14 cellular contexts compared by ENCODE assay signal in genomic region chr22:47474464-47474863, GRCh38.
DNase-seq lines count a peak whose midpoint lies in the region; ATAC-seq lines count a peak whose summit lies in the region.
"Had no signal": no experiment of that assay in that cellular context is flagged by ENCODE, and none has a peak within 500 bp of the region (broad histone marks: within the 10 kb centered on the region; RNA-seq: fewer than 3 reads in every experiment).

No MANE protein-coding gene starts in this region.

- no peaks in the 10 kb centered on the region for H3K36me3 ChIP-seq in skeletal muscle satellite cell (ENCODE audit: insufficient read depth, low read length)
- H3K36me3 ChIP-seq: tibial nerve had no signal

- peaks cover 5% of the 10 kb centered on the region for H3K27me3 Mint-ChIP-seq in activated CD4-positive, alpha-beta T cell treated with anti-CD3 and anti-CD28 coated beads, Interleukin-2, amount 10 ng/mL, durations not matched to agents 24 days and 14 days
- H3K27me3 Mint-ChIP-seq in activated T-helper 17 cell treated with anti-CD3 and anti-CD28 coated beads, Interleukin-2, amount 50 U/mL, for 72 hours, result peaks cover 4% of the 10 kb centered on the region

- H3K4me1 Mint-ChIP-seq in activated CD4-positive, alpha-beta T cell treated with anti-CD3 and anti-CD28 coated beads, Interleukin-2, amount 10 ng/mL, durations not matched to agents 24 days and 14 days, result peaks cover 4% of the 10 kb centered on the region
- peaks cover 9% of the 10 kb centered on the region for H3K4me1 Mint-ChIP-seq in activated T-helper 17 cell treated with anti-CD3 and anti-CD28 coated beads, Interleukin-2, amount 50 U/mL, for 72 hours

- H3K4me3 ChIP-seq in skeletal muscle satellite cell (ENCODE audit: low read length), result peak overlapping the region; percentile 42
- H3K4me3 ChIP-seq: tibial nerve had no signal

- H3K4me2 ChIP-seq in skeletal muscle satellite cell (ENCODE audit: low read length), result peak overlapping the region; percentile 51

- peak overlapping the region; percentile 30 for H3K9ac ChIP-seq in skeletal muscle satellite cell (ENCODE audit: low read depth, low read length)

- peak overlapping the region; percentile 9 for H3K4me3 Mint-ChIP-seq in activated CD4-positive, alpha-beta T cell treated with anti-CD3 and anti-CD28 coated beads, Interleukin-2, amount 10 ng/mL, durations not matched to agents 24 days and 14 days
- H3K4me3 Mint-ChIP-seq in activated T-helper 17 cell treated with anti-CD3 and anti-CD28 coated beads, Interleukin-2, amount 50 U/mL, for 72 hours, result peak overlapping the region; percentile 15

- peak; percentile 68 for ATAC-seq in activated T-helper 17 cell treated with anti-CD3 and anti-CD28 coated beads, Interleukin-2, amount 50 U/mL, for 72 hours (replicated peaks)
- ATAC-seq: foreskin keratinocyte, left lobe of liver, SK-N-SH treated with all-trans-retinoic acid at 6 μM for 48 hours had no signal

- intact Hi-C loops in activated CD4-positive, alpha-beta T cell treated with anti-CD3 and anti-CD28 coated beads, Interleukin-2, amount 10 ng/mL, durations not matched to agents 24 days and 14 days (cut with micrococcal nuclease), result no loop called here

- H3K9me3 ChIP-seq in skeletal muscle satellite cell (replicated peaks; ENCODE audit: low read length), result no peaks in the 10 kb centered on the region
- H3K9me3 ChIP-seq: tibial nerve had no signal

- H3K36me3 Mint-ChIP-seq in activated CD4-positive, alpha-beta T cell treated with anti-CD3 and anti-CD28 coated beads, Interleukin-2, amount 10 ng/mL, durations not matched to agents 24 days and 14 days (ENCODE audit: low read depth), result no peaks in the 10 kb centered on the region
- H3K36me3 Mint-ChIP-seq in activated T-helper 17 cell treated with anti-CD3 and anti-CD28 coated beads, Interleukin-2, amount 50 U/mL, for 72 hours (ENCODE audit: low read depth), result no peaks in the 10 kb centered on the region

- H3K9me3 Mint-ChIP-seq in activated CD4-positive, alpha-beta T cell treated with anti-CD3 and anti-CD28 coated beads, Interleukin-2, amount 10 ng/mL, durations not matched to agents 24 days and 14 days, result no peaks in the 10 kb centered on the region
- H3K9me3 Mint-ChIP-seq in activated T-helper 17 cell treated with anti-CD3 and anti-CD28 coated beads, Interleukin-2, amount 50 U/mL, for 72 hours, result no peaks in the 10 kb centered on the region

- H3K27ac Mint-ChIP-seq in activated CD4-positive, alpha-beta T cell treated with anti-CD3 and anti-CD28 coated beads, Interleukin-2, amount 10 ng/mL, durations not matched to agents 24 days and 14 days, result no peak overlapping the region
- H3K27ac Mint-ChIP-seq in activated T-helper 17 cell treated with anti-CD3 and anti-CD28 coated beads, Interleukin-2, amount 50 U/mL, for 72 hours, result no peak overlapping the region

- no peaks in the 10 kb centered on the region for H3K27me3 ChIP-seq in skeletal muscle satellite cell (ENCODE audit: control insufficient read depth, insufficient read depth, low read length)
- H3K27me3 ChIP-seq: foreskin keratinocyte, tibial nerve had no signal

- no peaks in the 10 kb centered on the region for H3K4me1 ChIP-seq in skeletal muscle satellite cell (ENCODE audit: control insufficient read depth, insufficient read depth, low read length)
- H3K4me1 ChIP-seq: foreskin keratinocyte had no signal

- no peak for DNase-seq in activated CD4-positive, alpha-beta T cell treated with anti-CD3 and anti-CD28 coated beads, Interleukin-2, amount 10 ng/mL, durations not matched to agents 24 days and 14 days
- no peak for DNase-seq in activated CD4-positive, alpha-beta T cell treated with anti-CD3 and anti-CD28 coated beads for 48 hours
- peak; percentile 24 for DNase-seq in Daoy (ENCODE audit: low read depth)
- DNase-seq in cortex of kidney (lab: John Stamatoyannopoulos, UW), result no peak
- DNase-seq in GF-D8 (lab: John Stamatoyannopoulos, UW), result no peak
- DNase-seq in GM19240 (ENCODE audit: insufficient read length, low spot score), result no peak
- DNase-seq: activated CD4-positive, alpha-beta T cell treated with anti-CD3 and anti-CD28 coated beads, Interleukin-2, amount 50 U/mL, for 4 hours; foreskin keratinocyte; NCI-H1930 had no signal
